ENCODE assay signal across 14 cellular contexts in genomic region chr1:168396940-168397680, GRCh38.
DNase-seq lines count a peak whose midpoint lies in the region; ATAC-seq and TF ChIP-seq lines count a peak whose summit lies in the region.
"Had no signal": no experiment of that assay in that cellular context is flagged by ENCODE, and none has a peak within 500 bp of the region (broad histone marks: within the 10 kb centered on the region; RNA-seq: fewer than 3 reads in every experiment).

No MANE protein-coding gene starts in this region.

- no peak for TF ChIP-seq CTCF in activated CD8-positive, alpha-beta T cell treated with anti-CD3 and anti-CD28 coated beads for 36 hours (IDR thresholded peaks at IDR 0.05)
- no peak for TF ChIP-seq CTCF in sigmoid colon (IDR thresholded peaks at IDR 0.05)

- no peaks in the 10 kb centered on the region for H3K36me3 ChIP-seq in adipocyte (ENCODE audit: control insufficient read depth, insufficient read depth, low read length, severe bottlenecking)
- H3K36me3 ChIP-seq in sigmoid colon, result no peaks in the 10 kb centered on the region
- H3K36me3 ChIP-seq: Peyer's patch had no signal

- H3K9me3 Mint-ChIP-seq in activated CD8-positive, alpha-beta T cell treated with anti-CD3 and anti-CD28 coated beads, Interleukin-2, amount 10 ng/mL, durations not matched to agents 7 days and 5 days (ENCODE audit: insufficient read depth), result no peaks in the 10 kb centered on the region
- no peaks in the 10 kb centered on the region for H3K9me3 Mint-ChIP-seq in activated CD8-positive, alpha-beta T cell treated with anti-CD3 and anti-CD28 coated beads for 36 hours

- intact Hi-C loops in activated CD8-positive, alpha-beta T cell treated with anti-CD3 and anti-CD28 coated beads for 36 hours (cut with micrococcal nuclease), result no loop called here
- intact Hi-C loops in sigmoid colon (cut with DNase I), result no loop called here

- no peak overlapping the region for H3K4me3 Mint-ChIP-seq in activated CD8-positive, alpha-beta T cell treated with anti-CD3 and anti-CD28 coated beads, Interleukin-2, amount 10 ng/mL, durations not matched to agents 7 days and 5 days
- no peak overlapping the region for H3K4me3 Mint-ChIP-seq in activated CD8-positive, alpha-beta T cell treated with anti-CD3 and anti-CD28 coated beads for 36 hours
- H3K4me3 Mint-ChIP-seq: CD14-positive monocyte had no signal

- H3K27ac ChIP-seq in sigmoid colon, result no peak overlapping the region
- H3K27ac ChIP-seq: Peyer's patch had no signal

- ATAC-seq in activated CD8-positive, alpha-beta T cell treated with anti-CD3 and anti-CD28 coated beads, Interleukin-2, amount 10 ng/mL, durations not matched to agents 7 days and 5 days, result no peak
- no peak for ATAC-seq in activated CD8-positive, alpha-beta T cell treated with anti-CD3 and anti-CD28 coated beads for 36 hours
- no peak for ATAC-seq in HG03354 (IDR thresholded peaks at IDR 0.05; ENCODE audit: poor library complexity, severe bottlenecking, unreplicated experiment)
- ATAC-seq: HepG2 had no signal

- peak; percentile 14 for DNase-seq in activated CD8-positive, alpha-beta T cell treated with anti-CD3 and anti-CD28 coated beads, Interleukin-2, amount 10 ng/mL, durations not matched to agents 7 days and 5 days
- DNase-seq in activated CD8-positive, alpha-beta T cell treated with anti-CD3 and anti-CD28 coated beads for 36 hours, result no peak
- DNase-seq in NCI-H69 (lab: John Stamatoyannopoulos, UW) (peak; percentile 74), adipocyte (ENCODE audit: low read depth) (peak; percentile 9), T-helper 9 cell (no peak), sigmoid colon (no peak), NCI-H748 treated with DMSO at 0.1 percent for 48 hours (lab: John Stamatoyannopoulos, UW) (no peak)
- DNase-seq: COR-L47, NCI-H1930, Peyer's patch, SW 1271 had no signal

- H3K9me3 ChIP-seq in adipocyte (ENCODE audit: control insufficient read depth, low read length) (peaks cover 4% of the 10 kb centered on the region), sigmoid colon (no peaks in the 10 kb centered on the region)
- H3K9me3 ChIP-seq: Peyer's patch had no signal

- CTCF ChIA-PET in activated CD8-positive, alpha-beta T cell treated with anti-CD3 and anti-CD28 coated beads, Interleukin-2, amount 10 ng/mL, durations not matched to agents 7 days and 5 days (lab: Charles Lee), result interaction anchor here (1.2 to 2.7 kb wide), 3 partner anchors 8 to 55 kb away, joined by 3 to 16 read pairs (median 5); no protein-coding TSS in a partner anchor
- CTCF ChIA-PET in activated CD8-positive, alpha-beta T cell treated with anti-CD3 and anti-CD28 coated beads for 36 hours (lab: Charles Lee), result interaction anchor here (2.9 kb wide), 1 partner anchor 54 kb away, joined by 9 read pairs; no protein-coding TSS in a partner anchor

- no peak for TF ChIP-seq POLR2A in sigmoid colon (IDR thresholded peaks at IDR 0.05)

- peaks cover 16% of the 10 kb centered on the region for H3K27me3 Mint-ChIP-seq in activated CD8-positive, alpha-beta T cell treated with anti-CD3 and anti-CD28 coated beads, Interleukin-2, amount 10 ng/mL, durations not matched to agents 7 days and 5 days (ENCODE audit: low read depth)
- H3K27me3 Mint-ChIP-seq in activated CD8-positive, alpha-beta T cell treated with anti-CD3 and anti-CD28 coated beads for 36 hours, result peaks cover 6% of the 10 kb centered on the region

- no peak for TF ChIP-seq EP300 in sigmoid colon (IDR thresholded peaks at IDR 0.05)

- H3K36me3 Mint-ChIP-seq in activated CD8-positive, alpha-beta T cell treated with anti-CD3 and anti-CD28 coated beads, Interleukin-2, amount 10 ng/mL, durations not matched to agents 7 days and 5 days (ENCODE audit: low read depth), result no peaks in the 10 kb centered on the region
- no peaks in the 10 kb centered on the region for H3K36me3 Mint-ChIP-seq in activated CD8-positive, alpha-beta T cell treated with anti-CD3 and anti-CD28 coated beads for 36 hours (ENCODE audit: low read depth)
- H3K36me3 Mint-ChIP-seq: CD14-positive monocyte had no signal

- POLR2A ChIA-PET in activated CD8-positive, alpha-beta T cell treated with anti-CD3 and anti-CD28 coated beads, Interleukin-2, amount 10 ng/mL, durations not matched to agents 7 days and 5 days (lab: Charles Lee), result no interaction called here
- POLR2A ChIA-PET in activated CD8-positive, alpha-beta T cell treated with anti-CD3 and anti-CD28 coated beads for 36 hours (lab: Charles Lee), result interaction anchor here (0.6 to 0.9 kb wide), 2 partner anchors 9 to 33 kb away, joined by 3 read pairs; no protein-coding TSS in a partner anchor

- peaks cover 6% of the 10 kb centered on the region for H3K4me1 ChIP-seq in adipocyte (ENCODE audit: control insufficient read depth, insufficient read depth, low read length)
- peaks cover 0 to 16% (median 13%) of the 10 kb centered on the region in 4 donors for H3K4me1 ChIP-seq in sigmoid colon

- no peak overlapping the region for H3K4me3 ChIP-seq in adipocyte (ENCODE audit: low read length)
- H3K4me3 ChIP-seq in sigmoid colon, result no peak overlapping the region
- H3K4me3 ChIP-seq: Peyer's patch had no signal

- peaks cover 6% of the 10 kb centered on the region for H3K27me3 ChIP-seq in adipocyte (replicated peaks; ENCODE audit: control insufficient read depth, insufficient read depth, low read length)
- no peaks in the 10 kb centered on the region for H3K27me3 ChIP-seq in sigmoid colon
- H3K27me3 ChIP-seq: Peyer's patch had no signal

- no peak overlapping the region for H3K27ac Mint-ChIP-seq in activated CD8-positive, alpha-beta T cell treated with anti-CD3 and anti-CD28 coated beads, Interleukin-2, amount 10 ng/mL, durations not matched to agents 7 days and 5 days
- H3K27ac Mint-ChIP-seq in activated CD8-positive, alpha-beta T cell treated with anti-CD3 and anti-CD28 coated beads for 36 hours, result no peak overlapping the region
- H3K27ac Mint-ChIP-seq: CD14-positive monocyte had no signal

- no peak overlapping the region for H3K9ac ChIP-seq in adipocyte (ENCODE audit: low read length)

- H3K4me1 Mint-ChIP-seq in activated CD8-positive, alpha-beta T cell treated with anti-CD3 and anti-CD28 coated beads, Interleukin-2, amount 10 ng/mL, durations not matched to agents 7 days and 5 days (ENCODE audit: low read depth), result peaks cover 14% of the 10 kb centered on the region
- peaks cover 20% of the 10 kb centered on the region for H3K4me1 Mint-ChIP-seq in activated CD8-positive, alpha-beta T cell treated with anti-CD3 and anti-CD28 coated beads for 36 hours (ENCODE audit: low read depth)

- 13 to 58% methylated on average over 3 of the region's 3 CpGs for WGBS in sigmoid colon, 2 donors

Comparison
In these comparisons a context has a peak if more than half of its experiments do, and no peak if none do; other contexts are left out.
1. DNase-seq: peak in activated CD8-positive, alpha-beta T cell treated with anti-CD3 and anti-CD28 coated beads, Interleukin-2, amount 10 ng/mL, durations not matched to agents 7 days and 5 days (single experiment), NCI-H69 (single experiment) and adipocyte (single experiment); none in activated CD8-positive, alpha-beta T cell treated with anti-CD3 and anti-CD28 coated beads for 36 hours (single experiment), T-helper 9 cell (single experiment), sigmoid colon (single experiment) and NCI-H748 treated with DMSO at 0.1 percent for 48 hours (single experiment).